Comparison of ENCODE assay signal across 1 cellular context in genomic region chr20:44959896-44960852, GRCh38.
TF ChIP-seq lines count a peak whose summit lies in the region.

TOMM34 (minus strand) TSS chr20:44960397; CDS start chr20:44960333, 64 bp downstream.

TF ChIP-seq in GM23338, 12 proteins besides CTCF, POLR2A, EP300 and RAD21:
- TF ChIP-seq REST (IDR thresholded peaks at IDR 0.05; ENCODE audit: unreplicated experiment) = no peak
- peak; percentile 64 for TF ChIP-seq CREB1 (CRISPR knock-in tag; IDR thresholded peaks at IDR 0.05; ENCODE audit: low read depth)
- TF ChIP-seq ZNF114 (CRISPR knock-in tag; IDR thresholded peaks at IDR 0.05) = no peak
- TF ChIP-seq POLR2AphosphoS5 (IDR thresholded peaks at IDR 0.05; ENCODE audit: low read depth) = peak; percentile 83
- no peak for TF ChIP-seq STAT1 (IDR thresholded peaks at IDR 0.05; ENCODE audit: unreplicated experiment)
